In the genomic region with DNA sequence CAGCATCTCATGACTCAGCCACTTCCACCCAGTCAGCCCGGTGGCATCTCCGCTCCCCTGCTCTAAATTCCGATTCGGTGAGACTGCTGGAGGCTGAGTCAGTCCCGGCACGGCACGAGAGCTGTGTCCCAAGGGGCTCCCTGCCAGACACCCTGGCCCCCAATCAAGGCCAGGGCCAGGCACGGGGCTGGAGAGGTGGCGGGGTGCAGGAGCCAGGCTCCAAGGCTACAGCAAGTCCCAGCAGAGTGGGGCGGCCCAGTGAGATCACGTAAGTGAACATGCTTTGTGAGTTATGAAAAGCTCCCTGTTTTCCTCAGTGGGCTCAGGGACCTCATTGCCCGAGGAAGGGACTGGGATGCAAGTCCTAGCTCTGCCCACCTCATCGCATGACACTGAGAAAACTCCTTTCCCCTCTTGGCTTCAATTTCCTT, we compare ENCODE assay signal across 8 cellular contexts. TPM values are rescaled to one million over a fixed set of nuclear protein-coding genes. Genes with fewer than 3 reads are reported as not detected.
DNase-seq lines count a peak whose midpoint lies in the region; ATAC-seq, FAIRE-seq and TF ChIP-seq lines count a peak whose summit lies in the region.

No MANE protein-coding gene starts in this region.

- H3K36me3 Mint-ChIP-seq in activated T-cell treated with anti-CD3 and anti-CD28 coated beads, Interleukin-2, amount 50 U/mL, for 24 hours (ENCODE audit: low read depth) = peaks cover 20% of the 10 kb centered on the region
- peaks cover 22% of the 10 kb centered on the region for H3K36me3 Mint-ChIP-seq in activated CD4-positive, alpha-beta T cell treated with anti-CD3 and anti-CD28 coated beads, Interleukin-2, amount 10 ng/mL, durations not matched to agents 7 days and 5 days (ENCODE audit: low read depth)

- CTCF ChIA-PET in A549 (lab: Yijun Ruan, JAX) = interaction anchor here (1.7 to 31.6 kb wide), 3 partner anchors 9 to 73 kb away, joined by 4 to 618 read pairs (median 10); partner anchors contain the start of genes CCDC85B, FIBP and FOSL1
- CTCF ChIA-PET in activated CD4-positive, alpha-beta T cell treated with anti-CD3 and anti-CD28 coated beads, Interleukin-2, amount 10 ng/mL, durations not matched to agents 7 days and 5 days (lab: Charles Lee) = interaction anchor here (0.9 to 24.0 kb wide), 3 partner anchors 12 to 27 kb away, joined by 3 to 340 read pairs (median 3); partner anchors contain the start of genes CCDC85B and FIBP

- H3K4me1 ChIP-seq in A549 = peaks cover 74% of the 10 kb centered on the region

- TF ChIP-seq RAD21 in A549 (conservative IDR thresholded peaks at IDR 0.05 in 1 of 2, IDR thresholded peaks at IDR 0.05 in 1 of 2) = no peak; a peak in 1 of 5 replicates

- peak overlapping the region; percentile 98 for H3K4me2 ChIP-seq in A549

- FAIRE-seq in A549 (lab: Jason Lieb, UNC) = no peak

- no peak for TF ChIP-seq POLR2A in A549 (IDR thresholded peaks at IDR 0.05; ENCODE audit: low read length)

- peak; percentile 94 to 98 for DNase-seq in A549 (ENCODE audit: low read depth in 1 of 2, low spot score in 1 of 2)
- peak; percentile 57 to 62 for DNase-seq in Kasumi-1 (lab: John Stamatoyannopoulos, UW)
- peak; percentile 96 for DNase-seq in dedifferentiated amniotic fluid mesenchymal stem cell (ENCODE audit: extremely low spot score)
- DNase-seq in mesenteric fat pad (ENCODE audit: low spot score) = peak; percentile 94
- DNase-seq in activated T-cell treated with anti-CD3 and anti-CD28 coated beads, Interleukin-2, amount 50 U/mL, for 24 hours = no peak
- DNase-seq in activated CD4-positive, alpha-beta T cell treated with anti-CD3 and anti-CD28 coated beads, Interleukin-2, amount 10 ng/mL, durations not matched to agents 7 days and 5 days = no peak
- DNase-seq in NCI-H1930 (lab: John Stamatoyannopoulos, UW) = no peak

- H3K27ac Mint-ChIP-seq in activated T-cell treated with anti-CD3 and anti-CD28 coated beads, Interleukin-2, amount 50 U/mL, for 24 hours = no peak overlapping the region
- H3K27ac Mint-ChIP-seq in activated CD4-positive, alpha-beta T cell treated with anti-CD3 and anti-CD28 coated beads, Interleukin-2, amount 10 ng/mL, durations not matched to agents 7 days and 5 days = no peak overlapping the region

- under 1% methylated on average over 13 of the region's 13 CpGs for WGBS in A549 (ENCODE audit: missing lambda C conversion rate)

- no peaks in the 10 kb centered on the region for H3K27me3 Mint-ChIP-seq in activated T-cell treated with anti-CD3 and anti-CD28 coated beads, Interleukin-2, amount 50 U/mL, for 24 hours
- no peaks in the 10 kb centered on the region for H3K27me3 Mint-ChIP-seq in activated CD4-positive, alpha-beta T cell treated with anti-CD3 and anti-CD28 coated beads, Interleukin-2, amount 10 ng/mL, durations not matched to agents 7 days and 5 days

- ATAC-seq in A549 (peak; percentile 71 to 80), HG03469 (IDR thresholded peaks at IDR 0.05; ENCODE audit: unreplicated experiment) (no peak)

- peak overlapping the region; percentile 93 to 100 for H3K27ac ChIP-seq in A549

- TF ChIP-seq CTCF in A549 (IDR thresholded peaks at IDR 0.05) = no peak

- H3K4me3 Mint-ChIP-seq in activated T-cell treated with anti-CD3 and anti-CD28 coated beads, Interleukin-2, amount 50 U/mL, for 24 hours = no peak overlapping the region
- no peak overlapping the region for H3K4me3 Mint-ChIP-seq in activated CD4-positive, alpha-beta T cell treated with anti-CD3 and anti-CD28 coated beads, Interleukin-2, amount 10 ng/mL, durations not matched to agents 7 days and 5 days

- H3K4me1 Mint-ChIP-seq in activated T-cell treated with anti-CD3 and anti-CD28 coated beads, Interleukin-2, amount 50 U/mL, for 24 hours (ENCODE audit: low read depth) = peaks cover 46% of the 10 kb centered on the region
- H3K4me1 Mint-ChIP-seq in activated CD4-positive, alpha-beta T cell treated with anti-CD3 and anti-CD28 coated beads, Interleukin-2, amount 10 ng/mL, durations not matched to agents 7 days and 5 days = peaks cover 38% of the 10 kb centered on the region

- TF ChIP-seq EP300 in A549 (IDR thresholded peaks at IDR 0.05) = peak; percentile 47 to 86; a peak in 2 of 5 replicates

- peak overlapping the region; percentile 9; the same call in 1 of the 3 replicates for H3K4me3 ChIP-seq in A549

- POLR2A ChIA-PET in A549 (lab: Yijun Ruan, JAX) = interaction anchor here (0.9 to 1.9 kb wide), 6 partner anchors 15 to 58 kb away, joined by 3 to 43 read pairs (median 8); partner anchors contain the start of genes CCDC85B, FIBP, FOSL1 and MUS81
- POLR2A ChIA-PET in activated CD4-positive, alpha-beta T cell treated with anti-CD3 and anti-CD28 coated beads, Interleukin-2, amount 10 ng/mL, durations not matched to agents 7 days and 5 days (lab: Charles Lee) = no interaction called here

- H3K9me3 ChIP-seq in A549 = no peaks in the 10 kb centered on the region

- H3K9me3 Mint-ChIP-seq in activated T-cell treated with anti-CD3 and anti-CD28 coated beads, Interleukin-2, amount 50 U/mL, for 24 hours = no peaks in the 10 kb centered on the region
- no peaks in the 10 kb centered on the region for H3K9me3 Mint-ChIP-seq in activated CD4-positive, alpha-beta T cell treated with anti-CD3 and anti-CD28 coated beads, Interleukin-2, amount 10 ng/mL, durations not matched to agents 7 days and 5 days

TF ChIP-seq in A549, 52 proteins besides CTCF, POLR2A, EP300 and RAD21 (continues in another document):
- TF ChIP-seq POLR2AphosphoS2 (conservative IDR thresholded peaks at IDR 0.05; ENCODE audit: low read length) = no peak
- TF ChIP-seq, protein P1, sequence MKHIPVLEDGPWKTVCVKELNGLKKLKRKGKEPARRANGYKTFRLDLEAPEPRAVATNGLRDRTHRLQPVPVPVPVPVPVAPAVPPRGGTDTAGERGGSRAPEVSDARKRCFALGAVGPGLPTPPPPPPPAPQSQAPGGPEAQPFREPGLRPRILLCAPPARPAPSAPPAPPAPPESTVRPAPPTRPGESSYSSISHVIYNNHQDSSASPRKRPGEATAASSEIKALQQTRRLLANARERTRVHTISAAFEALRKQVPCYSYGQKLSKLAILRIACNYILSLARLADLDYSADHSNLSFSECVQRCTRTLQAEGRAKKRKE (CRISPR knock-in tag; IDR thresholded peaks at IDR 0.05; ENCODE audit: low read depth) = peak; percentile 78
- peak; percentile 75 for TF ChIP-seq ZNF302 (CRISPR knock-in tag; IDR thresholded peaks at IDR 0.05)
- no peak for TF ChIP-seq RFX5 (IDR thresholded peaks at IDR 0.05)
- TF ChIP-seq BHLHE40 (IDR thresholded peaks at IDR 0.05; ENCODE audit: low read depth, low read length) = peak; percentile 99
- no peak for TF ChIP-seq SREBF2 (IDR thresholded peaks at IDR 0.05)
- no peak for TF ChIP-seq TFCP2L1 (CRISPR knock-in tag; IDR thresholded peaks at IDR 0.05)
- 0 out of 3 replicates have a peak, but pooled peaks have one; percentile 11 for TF ChIP-seq SMC3 (IDR thresholded peaks at IDR 0.05)
- TF ChIP-seq JUN (IDR thresholded peaks at IDR 0.05) = peak in 1 of 2 experiments; percentile 91; a peak in 3 of 5 replicates
- TF ChIP-seq HOXA7 (CRISPR knock-in tag; IDR thresholded peaks at IDR 0.05) = peak; percentile 70; the same call in 1 of the 2 replicates

RNA-seq across cellular contexts. Expression of gene C11orf68, which starts 3.0 kb away (rescaled TPM):
- polyA plus RNA-seq in A549 (2011; rRNA removed) (10.6 and 17.2 TPM in 2 replicates), A549 (2017; fragmentation: RNase III; extraction: RNeasy Plus Mini Kit Qiagen cat#74134 plus additional on column Dnase treatment) (16.5 to 23.1 TPM (median 17.0 TPM) in 3 replicates)
- polyA plus RNA-seq in A549 (2012; cell fraction: cytosol; rRNA removed) = 44.8 and 63.9 TPM in 2 replicates
- 72.3 and 76.6 TPM in 2 replicates for polyA plus RNA-seq in A549 (2012; cell fraction: nucleus; rRNA removed)
- polyA minus RNA-seq in A549 (2011; rRNA and poly(A)+ RNA removed) = 17.6 and 18.3 TPM in 2 replicates
- total RNA-seq in mesenteric fat pad = 33.4 TPM
- total RNA-seq in activated CD4-positive, alpha-beta T cell treated with anti-CD3 and anti-CD28 coated beads, Interleukin-2, amount 10 ng/mL, durations not matched to agents 7 days and 5 days = 10 to 100 TPM; 32.7 to 36.3 TPM

RNA-seq across cellular contexts. Expression of gene DRAP1, which starts 3.4 kb away (rescaled TPM):
- polyA plus RNA-seq in A549 (2011; rRNA removed) (27.8 and 73.7 TPM in 2 replicates), A549 (2017; fragmentation: RNase III; extraction: RNeasy Plus Mini Kit Qiagen cat#74134 plus additional on column Dnase treatment) (143 to 187 TPM (median 143 TPM) in 3 replicates)
- 203 and 266 TPM in 2 replicates for polyA plus RNA-seq in A549 (2012; cell fraction: cytosol; rRNA removed)
- 143 and 147 TPM in 2 replicates for polyA plus RNA-seq in A549 (2012; cell fraction: nucleus; rRNA removed)
- polyA minus RNA-seq in A549 (2011; rRNA and poly(A)+ RNA removed) = 13.0 and 18.6 TPM in 2 replicates
- 87.0 TPM for total RNA-seq in mesenteric fat pad
- 100 to 1,000 TPM; 190 to 218 TPM for total RNA-seq in activated CD4-positive, alpha-beta T cell treated with anti-CD3 and anti-CD28 coated beads, Interleukin-2, amount 10 ng/mL, durations not matched to agents 7 days and 5 days

RNA-seq across cellular contexts. Expression of gene FOSL1, which starts 15.6 kb away (rescaled TPM):
- polyA plus RNA-seq in A549 (2011; rRNA removed) (6.7 and 9.6 TPM in 2 replicates), A549 (2017; fragmentation: RNase III; extraction: RNeasy Plus Mini Kit Qiagen cat#74134 plus additional on column Dnase treatment) (24.1 to 55.8 TPM (median 24.1 TPM) in 3 replicates)
- polyA plus RNA-seq in A549 (2012; cell fraction: cytosol; rRNA removed) = 25.5 and 36.0 TPM in 2 replicates
- 52.3 and 65.0 TPM in 2 replicates for polyA plus RNA-seq in A549 (2012; cell fraction: nucleus; rRNA removed)
- polyA minus RNA-seq in A549 (2011; rRNA and poly(A)+ RNA removed) = 12.7 and 21.5 TPM in 2 replicates
- 58.3 TPM for total RNA-seq in mesenteric fat pad
- 1 to 10 TPM; 1.7 to 2.0 TPM for total RNA-seq in activated CD4-positive, alpha-beta T cell treated with anti-CD3 and anti-CD28 coated beads, Interleukin-2, amount 10 ng/mL, durations not matched to agents 7 days and 5 days

RNA-seq across cellular contexts. Expression of gene CCDC85B, which starts 25.4 kb away (rescaled TPM):
- polyA plus RNA-seq in A549 (2011; rRNA removed) = 5.4 and 7.3 TPM in 2 replicates
- 66.8 and 76.8 TPM in 2 replicates for polyA plus RNA-seq in A549 (2012; cell fraction: cytosol; rRNA removed)
- 45.5 and 55.1 TPM in 2 replicates for polyA plus RNA-seq in A549 (2012; cell fraction: nucleus; rRNA removed)
- polyA plus RNA-seq in A549 (2017; fragmentation: RNase III; extraction: RNeasy Plus Mini Kit Qiagen cat#74134 plus additional on column Dnase treatment) = 24.3 to 35.2 TPM (median 27.5 TPM) in 3 replicates
- 1.7 and 2.4 TPM in 2 replicates for polyA minus RNA-seq in A549 (2011; rRNA and poly(A)+ RNA removed)
- total RNA-seq in mesenteric fat pad = 26.0 TPM
- 10 to 100 TPM; 39.4 to 56.7 TPM for total RNA-seq in activated CD4-positive, alpha-beta T cell treated with anti-CD3 and anti-CD28 coated beads, Interleukin-2, amount 10 ng/mL, durations not matched to agents 7 days and 5 days

RNA-seq across cellular contexts. Expression of gene FIBP, which starts 27.6 kb away (rescaled TPM):
- 72.2 and 83.0 TPM in 2 replicates for polyA plus RNA-seq in A549 (2011; rRNA removed)
- 119 and 157 TPM in 2 replicates for polyA plus RNA-seq in A549 (2012; cell fraction: cytosol; rRNA removed)
- polyA plus RNA-seq in A549 (2012; cell fraction: nucleus; rRNA removed) = 121 and 152 TPM in 2 replicates
- 60.4 to 66.2 TPM (median 65.3 TPM) in 3 replicates for polyA plus RNA-seq in A549 (2017; fragmentation: RNase III; extraction: RNeasy Plus Mini Kit Qiagen cat#74134 plus additional on column Dnase treatment)
- 81.2 and 91.4 TPM in 2 replicates for polyA minus RNA-seq in A549 (2011; rRNA and poly(A)+ RNA removed)
- 46.5 TPM for total RNA-seq in mesenteric fat pad
- 100 to 1,000 TPM in 1 of 2 experiments, 10 to 100 TPM in 1; 94.7 to 112 TPM for total RNA-seq in activated CD4-positive, alpha-beta T cell treated with anti-CD3 and anti-CD28 coated beads, Interleukin-2, amount 10 ng/mL, durations not matched to agents 7 days and 5 days

Comparison
In these comparisons a context has a peak if more than half of its experiments do, and no peak if none do; other contexts are left out.
1. DNase-seq: peak in A549 (2 of 2), Kasumi-1 (2 of 2), dedifferentiated amniotic fluid mesenchymal stem cell (single experiment) and mesenteric fat pad (single experiment); none in activated T-cell treated with anti-CD3 and anti-CD28 coated beads, Interleukin-2, amount 50 U/mL, for 24 hours (single experiment), activated CD4-positive, alpha-beta T cell treated with anti-CD3 and anti-CD28 coated beads, Interleukin-2, amount 10 ng/mL, durations not matched to agents 7 days and 5 days (single experiment) and NCI-H1930 (0 of 2).
2. RNA of gene FOSL1, which starts 15.6 kb away (total RNA-seq): 58.3 TPM in mesenteric fat pad (single experiment); 1.7 to 2.0 TPM in activated CD4-positive, alpha-beta T cell treated with anti-CD3 and anti-CD28 coated beads, Interleukin-2, amount 10 ng/mL, durations not matched to agents 7 days and 5 days; every median in the first group is over 10 times any median in the second.